In the genomic region with DNA sequence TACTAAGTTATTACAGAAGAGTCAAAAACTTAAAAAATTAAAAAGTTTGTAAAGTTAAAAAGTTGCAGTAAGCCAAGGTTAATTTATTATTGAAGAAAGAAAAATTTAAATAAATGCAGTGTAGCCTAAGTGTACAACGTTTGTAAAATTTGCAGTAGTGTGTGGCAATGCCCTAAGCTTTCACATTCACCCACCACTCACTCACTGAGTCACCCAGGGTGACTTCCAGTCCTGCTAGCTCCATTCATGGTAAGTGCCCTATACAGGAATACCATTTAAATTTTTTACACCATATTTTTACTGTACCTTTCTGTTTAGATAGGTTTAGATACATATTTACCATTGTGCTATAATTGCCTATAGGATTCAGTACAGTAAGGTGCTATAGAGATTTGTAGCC, we compare ENCODE assay signal across 32 cellular contexts.
DNase-seq lines count a peak whose midpoint lies in the region; ATAC-seq and TF ChIP-seq lines count a peak whose summit lies in the region.
"Had no signal": no experiment of that assay in that cellular context is flagged by ENCODE, and none has a peak within 500 bp of the region (broad histone marks: within the 10 kb centered on the region; RNA-seq: fewer than 3 reads in every experiment).

No MANE protein-coding gene starts in this region.

- no peaks in the 10 kb centered on the region for H3K36me3 ChIP-seq in mucosa of descending colon (ENCODE audit: low read depth)
- H3K36me3 ChIP-seq: ascending aorta, neutrophil, thoracic aorta, vagina had no signal

- H3K9me3 Mint-ChIP-seq in activated T-helper 17 cell treated with anti-CD3 and anti-CD28 coated beads, Interleukin-2, amount 50 U/mL, for 72 hours: no peaks in the 10 kb centered on the region
- H3K9me3 Mint-ChIP-seq: activated naive CD8-positive, alpha-beta T cell treated with anti-CD3 and anti-CD28 coated beads for 36 hours; CD8-positive, alpha-beta memory T cell; effector memory CD8-positive, alpha-beta T cell; naive B cell had no signal

- peaks cover 14% of the 10 kb centered on the region for H3K4me1 ChIP-seq in mucosa of descending colon (ENCODE audit: low read depth)
- H3K4me1 ChIP-seq: ascending aorta, vagina had no signal

- no peaks in the 10 kb centered on the region for H3K36me3 Mint-ChIP-seq in activated T-helper 17 cell treated with anti-CD3 and anti-CD28 coated beads, Interleukin-2, amount 50 U/mL, for 72 hours (ENCODE audit: low read depth)
- H3K36me3 Mint-ChIP-seq: activated naive CD8-positive, alpha-beta T cell treated with anti-CD3 and anti-CD28 coated beads for 36 hours; CD8-positive, alpha-beta memory T cell; naive B cell had no signal

- H3K9me3 ChIP-seq in mucosa of descending colon: no peaks in the 10 kb centered on the region
- H3K9me3 ChIP-seq: ascending aorta, neutrophil, thoracic aorta, vagina had no signal

- no peak overlapping the region for H3K4me3 Mint-ChIP-seq in activated T-helper 17 cell treated with anti-CD3 and anti-CD28 coated beads, Interleukin-2, amount 50 U/mL, for 72 hours
- H3K4me3 Mint-ChIP-seq: activated naive CD8-positive, alpha-beta T cell treated with anti-CD3 and anti-CD28 coated beads for 36 hours; CD8-positive, alpha-beta memory T cell; effector memory CD8-positive, alpha-beta T cell; naive B cell had no signal

- intact Hi-C loops in mucosa of descending colon (cut with DNase I, micrococcal nuclease): no loop called here

- H3K27me3 Mint-ChIP-seq in activated T-helper 17 cell treated with anti-CD3 and anti-CD28 coated beads, Interleukin-2, amount 50 U/mL, for 72 hours: peaks cover 9% of the 10 kb centered on the region
- H3K27me3 Mint-ChIP-seq: progenitor cell of endocrine pancreas had no signal

- DNase-seq in NOMO-1 (lab: John Stamatoyannopoulos, UW; ENCODE audit: unreplicated experiment in 2 of 2): peak; percentile 7 to 33
- DNase-seq in NOMO-1 treated with dmso at 0.1 percent for 144 hours (lab: John Stamatoyannopoulos, UW; ENCODE audit: unreplicated experiment): no peak
- DNase-seq in M059J (ENCODE audit: low read depth): peak; percentile 33
- DNase-seq in mucosa of descending colon: no peak
- DNase-seq in 8988T: no peak
- DNase-seq in hippocampal formation (lab: John Stamatoyannopoulos, UW): no peak
- DNase-seq in DMS153 treated with DMSO at 0.1 percent for 48 hours (lab: John Stamatoyannopoulos, UW; ENCODE audit: unreplicated experiment): no peak
- DNase-seq: activated CD4-positive, alpha-beta T cell treated with anti-CD3 and anti-CD28 coated beads, Interleukin-2, amount 50 U/mL, for 1 hour; activated CD8-positive, alpha-beta memory T cell treated with anti-CD3 and anti-CD28 coated beads, Interleukin-2, amount 50 U/mL, for 48 hours; activated naive CD8-positive, alpha-beta T cell treated with anti-CD3 and anti-CD28 coated beads for 36 hours; caudate nucleus; CD8-positive, alpha-beta memory T cell; cortex of kidney; DMS 273 treated with DMSO at 0.1 percent for 48 hours; effector memory CD8-positive, alpha-beta T cell; IMR-90; mesendoderm; naive B cell; NCI-H1417 treated with DMSO at 0.1 percent for 48 hours; NCI-H2081 treated with DMSO at 0.1 percent for 48 hours; NCI-H226; NCI-H748 treated with DMSO at 0.1 percent for 48 hours; Right ventricle myocardium superior; stimulated activated CD4-positive, alpha-beta T cell treated with anti-CD3 and anti-CD28 coated beads, Interleukin-15, amount 100 ng/mL, for 24 hours; stimulated activated naive CD4-positive, alpha-beta T cell treated with Interleukin-2 at 50 U/mL for 16 hours had no signal

- no peak overlapping the region for H3K27ac Mint-ChIP-seq in activated T-helper 17 cell treated with anti-CD3 and anti-CD28 coated beads, Interleukin-2, amount 50 U/mL, for 72 hours
- H3K27ac Mint-ChIP-seq: activated naive CD8-positive, alpha-beta T cell treated with anti-CD3 and anti-CD28 coated beads for 36 hours; CD8-positive, alpha-beta memory T cell; effector memory CD8-positive, alpha-beta T cell; naive B cell; progenitor cell of endocrine pancreas had no signal

- no peak for TF ChIP-seq CTCF in mucosa of descending colon (IDR thresholded peaks at IDR 0.05)

- H3K4me1 Mint-ChIP-seq in activated T-helper 17 cell treated with anti-CD3 and anti-CD28 coated beads, Interleukin-2, amount 50 U/mL, for 72 hours: peaks cover 3% of the 10 kb centered on the region
- H3K4me1 Mint-ChIP-seq: activated naive CD8-positive, alpha-beta T cell treated with anti-CD3 and anti-CD28 coated beads for 36 hours; CD8-positive, alpha-beta memory T cell; naive B cell had no signal

- peak; percentile 67 for ATAC-seq in activated T-helper 17 cell treated with anti-CD3 and anti-CD28 coated beads, Interleukin-2, amount 50 U/mL, for 72 hours (replicated peaks)
- ATAC-seq in mucosa of descending colon: peak; percentile 50
- ATAC-seq: effector memory CD8-positive, alpha-beta T cell; left lobe of liver had no signal

- H3K4me3 ChIP-seq in mucosa of descending colon: no peak overlapping the region
- H3K4me3 ChIP-seq: ascending aorta, thoracic aorta, vagina had no signal

Comparison
In these comparisons a context has a peak if more than half of its experiments do, and no peak if none do; other contexts are left out.
1. DNase-seq: peak in NOMO-1 (2 of 2) and M059J (single experiment); none in NOMO-1 treated with dmso at 0.1 percent for 144 hours (single experiment), mucosa of descending colon (0 of 3), 8988T (single experiment), hippocampal formation (0 of 2) and DMS153 treated with DMSO at 0.1 percent for 48 hours (single experiment).